ENCODE assay signal across 21 cellular contexts in the genomic region with DNA sequence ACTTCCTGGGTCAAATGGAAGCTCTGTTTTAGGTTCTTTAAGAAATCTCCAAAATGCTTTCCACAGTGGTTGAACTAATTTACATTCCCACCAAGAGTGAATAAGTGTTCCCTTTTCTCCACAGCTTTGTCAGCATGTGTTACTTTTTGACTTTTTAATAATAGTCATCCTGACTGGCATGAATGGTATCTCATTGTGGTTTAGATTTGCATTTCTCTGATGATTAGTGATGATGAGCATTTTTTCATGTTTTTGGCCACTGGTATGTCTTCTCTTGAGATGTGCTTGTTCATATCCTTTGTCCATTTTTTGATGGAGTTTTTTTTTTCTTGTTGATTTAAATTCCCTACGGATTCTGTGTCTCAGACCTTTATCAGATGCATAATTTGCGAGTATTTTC.
A peak's percentile ranks its signal among the peaks of the same experiment; 100 is the strongest.
DNase-seq lines count a peak whose midpoint lies in the region; ATAC-seq and TF ChIP-seq lines count a peak whose summit lies in the region.
"Had no signal": no experiment of that assay in that cellular context is flagged by ENCODE, and none has a peak within 500 bp of the region (broad histone marks: within the 10 kb centered on the region; RNA-seq: fewer than 3 reads in every experiment).

No MANE protein-coding gene starts in this region.

- no peak overlapping the region for H3K9ac ChIP-seq in endodermal cell (ENCODE audit: extremely low read depth, low read length, poor library complexity, severe bottlenecking)

- no peaks in the 10 kb centered on the region for H3K36me3 ChIP-seq in endodermal cell (ENCODE audit: control insufficient read depth, insufficient read depth, low read length)
- H3K36me3 ChIP-seq: MG63 had no signal

- 95% methylated on average over 2 of the region's 2 CpGs; no CpG with 5 or more reads in 1 of the 2 experiments for WGBS in endodermal cell (ENCODE audit: insufficient coverage in 1 of 2, insufficient read length in 1 of 2), 2 experiments

- H3K27ac ChIP-seq in endodermal cell (ENCODE audit: low read depth, low read length): no peak overlapping the region

- ATAC-seq in HG03342 (IDR thresholded peaks at IDR 0.05; ENCODE audit: unreplicated experiment) (no peak), HG03175 (IDR thresholded peaks at IDR 0.05; ENCODE audit: unreplicated experiment) (no peak)

- no peaks in the 10 kb centered on the region for H3K4me1 Mint-ChIP-seq in endodermal cell
- H3K4me1 Mint-ChIP-seq: B cell, CD14-positive monocyte had no signal

- DNase-seq in Caki2 (ENCODE audit: low read depth) (peak; percentile 8), amniotic epithelial cell (ENCODE audit: low read depth) (peak; percentile 36), endodermal cell (no peak), kidney tubule cell (ENCODE audit: low spot score) (peak; percentile 80), occipital lobe (lab: John Stamatoyannopoulos, UW) (no peak), NCI-H2171 treated with DMSO at 0.1 percent for 48 hours (lab: John Stamatoyannopoulos, UW) (no peak)
- DNase-seq: DMS53, GF-D8, GOT3, HCEC 1CT, Kasumi-1, MG63, NCI-H1417, NCI-H187, NCI-H2227 treated with DMSO at 0.1 percent for 48 hours, NCI-H510A treated with DMSO at 0.1 percent for 48 hours, NCI-H748 treated with DMSO at 0.1 percent for 48 hours had no signal

- H3K9me3 ChIP-seq in endodermal cell (ENCODE audit: control insufficient read depth, low read length): no peaks in the 10 kb centered on the region
- H3K9me3 ChIP-seq: MG63 had no signal

- no peak for TF ChIP-seq CTCF in endodermal cell (conservative IDR thresholded peaks at IDR 0.05)

- in situ Hi-C loops in Caki2 (cut with HindIII; ENCODE audit: low pct_unique_long_range_greater_than_20kb, low sequenced_read_pairs): no loop called here

- no peaks in the 10 kb centered on the region for H3K27me3 Mint-ChIP-seq in endodermal cell (ENCODE audit: insufficient read depth)
- H3K27me3 Mint-ChIP-seq: B cell had no signal

- H3K4me1 ChIP-seq in endodermal cell (ENCODE audit: control insufficient read depth, insufficient read depth, low read length): no peaks in the 10 kb centered on the region

- no peak overlapping the region for H3K4me3 Mint-ChIP-seq in endodermal cell
- H3K4me3 Mint-ChIP-seq: B cell, CD14-positive monocyte had no signal

- no peaks in the 10 kb centered on the region for H3K27me3 ChIP-seq in endodermal cell (ENCODE audit: control insufficient read depth, insufficient read depth, low read length, poor library complexity, severe bottlenecking)
- H3K27me3 ChIP-seq: MG63 had no signal

- H3K36me3 Mint-ChIP-seq in endodermal cell (ENCODE audit: low read depth): no peaks in the 10 kb centered on the region
- H3K36me3 Mint-ChIP-seq: CD14-positive monocyte had no signal

- no peak overlapping the region for H3K4me3 ChIP-seq in endodermal cell (ENCODE audit: low read length)
- H3K4me3 ChIP-seq: MG63 had no signal

- H3K27ac Mint-ChIP-seq in endodermal cell: peak overlapping the region; percentile 10
- H3K27ac Mint-ChIP-seq: B cell, CD14-positive monocyte had no signal

- no peaks in the 10 kb centered on the region for H3K9me3 Mint-ChIP-seq in endodermal cell

Comparison
In these comparisons a context has a peak if more than half of its experiments do, and no peak if none do; other contexts are left out.
1. DNase-seq: peak in Caki2 (single experiment), amniotic epithelial cell (single experiment) and kidney tubule cell (single experiment); none in endodermal cell (single experiment), occipital lobe (single experiment) and NCI-H2171 treated with DMSO at 0.1 percent for 48 hours (single experiment).